In genomic region chr2:54330226-54331094, GRCh38 we compare ENCODE assay signal across 8 cellular contexts.
DNase-seq lines count a peak whose midpoint lies in the region; ATAC-seq and TF ChIP-seq lines count a peak whose summit lies in the region.

No MANE protein-coding gene starts in this region.

- peak overlapping the region; percentile 99 for H2AFZ ChIP-seq in PC-9

- intact Hi-C loops in PC-9 (cut with micrococcal nuclease; ENCODE audit: unreplicated experiment): loop anchor here (1.0 to 10.0 kb wide), 2 partner anchors 116 to 127 kb away; no protein-coding TSS in a partner anchor

- 1% methylated on average over 53 of the region's 53 CpGs for WGBS in esophagus, 2 donors

- no peaks in the 10 kb centered on the region for H3K36me3 ChIP-seq in PC-9 (ENCODE audit: low read depth)
- H3K36me3 ChIP-seq in esophagus (ENCODE audit: control insufficient read depth in 2 of 2, insufficient read depth in 2 of 2, low read length in 1 of 2): no peaks in the 10 kb centered on the region
- H3K36me3 ChIP-seq in mucosa of rectum (ENCODE audit: control insufficient read depth in 2 of 2, insufficient read depth in 2 of 2, low read length in 2 of 2): no peaks in the 10 kb centered on the region

- BruUV-seq in PC-9 (replicated peaks; lab: Mats Ljungman, UMichigan): TSS peak; percentile 95

- H3K4me2 ChIP-seq in PC-9: peak overlapping the region; percentile 95

- no peaks in the 10 kb centered on the region for H3K9me3 ChIP-seq in PC-9 (ENCODE audit: insufficient read depth, low read depth)
- H3K9me3 ChIP-seq in esophagus (ENCODE audit: control insufficient read depth in 2 of 2, insufficient read depth in 1 of 2, low read depth in 1 of 2, low read length in 1 of 2): no peaks in the 10 kb centered on the region
- no peaks in the 10 kb centered on the region for H3K9me3 ChIP-seq in mucosa of rectum (ENCODE audit: control insufficient read depth in 2 of 2, low read length in 2 of 2)

- TF ChIP-seq CTCF in PC-9 (conservative IDR thresholded peaks at IDR 0.05): no peak

- ATAC-seq in GM21717 (IDR thresholded peaks at IDR 0.05; ENCODE audit: unreplicated experiment): peak; percentile 98

- POLR2A ChIA-PET in PC-9 (lab: Charles Lee; ENCODE audit: unreplicated experiment): interaction anchor here (0.5 kb wide), 1 partner anchor 142 kb away, joined by 3 read pairs; no protein-coding TSS in a partner anchor

- H3K4me1 ChIP-seq in PC-9 (replicated peaks; ENCODE audit: insufficient read depth): peaks cover 15% of the 10 kb centered on the region
- no peaks in the 10 kb centered on the region for H3K4me1 ChIP-seq in esophagus (ENCODE audit: control insufficient read depth in 2 of 2, insufficient read depth in 2 of 2, low read length in 1 of 2)
- H3K4me1 ChIP-seq in mucosa of rectum (ENCODE audit: control insufficient read depth in 2 of 2, insufficient read depth in 2 of 2, low read length in 2 of 2): peaks cover 13 to 14% of the 10 kb centered on the region in 2 donors

- H3K4me3 ChIP-seq in Jurkat, Clone E6-1 (ENCODE audit: low read length): peak overlapping the region; percentile 59
- peak overlapping the region; percentile 74 for H3K4me3 ChIP-seq in PC-9
- H3K4me3 ChIP-seq in esophagus (ENCODE audit: low read depth in 1 of 2, low read length in 2 of 2): peak overlapping the region; percentile 49 to 58
- peak overlapping the region; percentile 75 to 81 for H3K4me3 ChIP-seq in mucosa of rectum (ENCODE audit: low read length in 2 of 2)

- H3K9ac ChIP-seq in mucosa of rectum (ENCODE audit: low read depth in 1 of 2, low read length in 2 of 2): peak overlapping the region; percentile 63 to 83

- H3K9me2 ChIP-seq in PC-9 (ENCODE audit: insufficient read depth): no peaks in the 10 kb centered on the region

- H4K20me1 ChIP-seq in PC-9 (ENCODE audit: insufficient read depth): no peaks in the 10 kb centered on the region

- DNase-seq in DMS 273 treated with DMSO at 0.1 percent for 48 hours (lab: John Stamatoyannopoulos, UW): peak; percentile 96
- DNase-seq in Jurkat, Clone E6-1 (ENCODE audit: low read depth, low spot score): peak; percentile 89
- peak; percentile 93 to 98 for DNase-seq in PC-9
- DNase-seq in activated T-cell treated with anti-CD3 and anti-CD28 coated beads, Interleukin-2, amount 50 U/mL, for 48 hours: peak; percentile 87 to 91
- DNase-seq in stimulated activated CD8-positive, alpha-beta memory T cell treated with anti-CD3 and anti-CD28 coated beads, Interleukin-4, amount 100 ng/mL, for 24 hours (ENCODE audit: low read depth): peak; percentile 82

- CTCF ChIA-PET in PC-9 (lab: Charles Lee): no interaction called here

- H3K27me3 ChIP-seq in PC-9 (ENCODE audit: insufficient read depth, low read depth) (no peaks in the 10 kb centered on the region), esophagus (ENCODE audit: control insufficient read depth in 1 of 2, insufficient read depth in 2 of 2, low read length in 2 of 2) (no peaks in the 10 kb centered on the region), mucosa of rectum (ENCODE audit: control insufficient read depth in 2 of 2, insufficient read depth in 2 of 2, low read length in 2 of 2) (no peaks in the 10 kb centered on the region)

- 0 out of 2 replicates have a peak overlapping the region, but pooled peaks have one; percentile 6 for H3K27ac ChIP-seq in PC-9
- H3K27ac ChIP-seq in esophagus (ENCODE audit: low read depth in 2 of 2, low read length in 1 of 2): peak overlapping the region; percentile 81 to 92
- peak overlapping the region; percentile 75 to 78 for H3K27ac ChIP-seq in mucosa of rectum (ENCODE audit: low read depth in 2 of 2, low read length in 2 of 2)

- no peaks in the 10 kb centered on the region for H3K79me2 ChIP-seq in PC-9 (ENCODE audit: low read depth)

- H3F3A ChIP-seq in PC-9 (ENCODE audit: insufficient read depth, low read depth): no peaks in the 10 kb centered on the region; the same call in 1 of the 2 replicates

Comparison
In these comparisons a context has a peak if more than half of its experiments do, and no peak if none do; other contexts are left out.
1. Peak in every context shown above with its lines: DNase-seq, ATAC-seq, H3K4me3 ChIP-seq and H3K27ac ChIP-seq.
2. H3K27ac ChIP-seq: peak in every context shown above with its lines; median percentile 86 in esophagus; 76 in mucosa of rectum; 6 in PC-9.